In the genomic region with DNA sequence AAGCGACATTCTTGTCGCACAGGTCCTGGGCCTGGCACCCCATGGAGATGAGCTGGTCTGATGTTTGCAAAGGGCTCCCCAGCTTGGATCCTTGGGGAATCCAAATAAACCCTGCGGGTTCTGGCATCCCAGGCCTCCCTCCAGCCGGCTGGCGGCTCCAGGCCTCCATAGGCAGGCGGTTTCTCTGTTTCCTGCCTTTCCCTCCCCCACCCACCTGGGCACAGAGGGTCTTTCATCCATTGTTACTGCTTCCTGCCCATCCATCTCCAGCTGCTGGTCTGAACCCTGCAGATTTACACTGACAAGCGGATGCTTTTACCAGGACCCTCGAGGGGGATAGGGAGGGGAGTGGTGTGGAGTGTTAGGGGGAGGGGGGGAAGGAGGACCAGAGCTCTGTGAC, we compare ENCODE assay signal across 12 cellular contexts.
A peak's percentile ranks its signal among the peaks of the same experiment; 100 is the strongest.
DNase-seq lines count a peak whose midpoint lies in the region; ATAC-seq, FAIRE-seq and TF ChIP-seq lines count a peak whose summit lies in the region.
"Had no signal": no experiment of that assay in that cellular context is flagged by ENCODE, and none has a peak within 500 bp of the region (broad histone marks: within the 10 kb centered on the region; RNA-seq: fewer than 3 reads in every experiment).

No MANE protein-coding gene starts in this region.

- DNase-seq in DND-41 (peak; percentile 82), NCI-H2107 (lab: John Stamatoyannopoulos, UW) (peak; percentile 42), caudate nucleus (lab: John Stamatoyannopoulos, UW) (peak in 13 of 61 donors; percentile 2 to 26 (median 7)), nephron progenitor cell (peak; percentile 60), urothelium cell line (ENCODE audit: low spot score) (no peak), AML-193 (lab: John Stamatoyannopoulos, UW) (no peak)

- H3K79me2 ChIP-seq in DND-41 (ENCODE audit: insufficient read depth, low read length): no peaks in the 10 kb centered on the region

- H3K27me3 Mint-ChIP-seq in nephron progenitor cell (ENCODE audit: low read depth, poor library complexity): no peaks in the 10 kb centered on the region
- H3K27me3 Mint-ChIP-seq: stimulated activated naive CD8-positive, alpha-beta T cell treated with anti-CD3 and anti-CD28 coated beads, Interleukin-15, Interleukin-2, amounts not matched to agents 100 ng/mL and 50 ng/mL, for 24 hours had no signal

- H3K9me3 ChIP-seq in DND-41 (ENCODE audit: insufficient read depth, low read length, severe bottlenecking): no peaks in the 10 kb centered on the region
- H3K9me3 ChIP-seq: neutrophil had no signal

- H3K27ac Mint-ChIP-seq in nephron progenitor cell: peak overlapping the region; percentile 95

- H3K4me3 ChIP-seq in DND-41 (ENCODE audit: low read depth in 1 of 2, low read length in 2 of 2): no peak overlapping the region

- H3K4me2 ChIP-seq in DND-41 (ENCODE audit: insufficient read depth, low read length): no peak overlapping the region

- ATAC-seq in DND-41 (ENCODE audit: insufficient read depth, low read depth): peak; percentile 43
- ATAC-seq in HG03095 (IDR thresholded peaks at IDR 0.05; ENCODE audit: unreplicated experiment): no peak
- ATAC-seq in GM21390 (IDR thresholded peaks at IDR 0.05; ENCODE audit: unreplicated experiment): no peak

- peak overlapping the region; percentile 73 for H3K27ac ChIP-seq in DND-41 (ENCODE audit: low read length)
- H3K27ac ChIP-seq in caudate nucleus (ENCODE audit: low read depth, low read length): peak overlapping the region; percentile 54
- H3K27ac ChIP-seq: neutrophil had no signal

- no peak overlapping the region for H3K9ac ChIP-seq in DND-41 (ENCODE audit: low read depth, low read length)

- no peaks in the 10 kb centered on the region for H3K9me3 Mint-ChIP-seq in nephron progenitor cell
- H3K9me3 Mint-ChIP-seq: stimulated activated naive CD8-positive, alpha-beta T cell treated with anti-CD3 and anti-CD28 coated beads, Interleukin-15, Interleukin-2, amounts not matched to agents 100 ng/mL and 50 ng/mL, for 24 hours had no signal

- H3K36me3 ChIP-seq in DND-41 (ENCODE audit: insufficient read depth, low read length): no peaks in the 10 kb centered on the region
- H3K36me3 ChIP-seq: neutrophil had no signal

- H3K36me3 Mint-ChIP-seq in nephron progenitor cell (ENCODE audit: low read depth): no peaks in the 10 kb centered on the region

- no peak overlapping the region for H3K4me3 Mint-ChIP-seq in nephron progenitor cell
- H3K4me3 Mint-ChIP-seq: stimulated activated naive CD8-positive, alpha-beta T cell treated with anti-CD3 and anti-CD28 coated beads, Interleukin-15, Interleukin-2, amounts not matched to agents 100 ng/mL and 50 ng/mL, for 24 hours had no signal

- no peak for TF ChIP-seq CTCF in DND-41 (IDR thresholded peaks at IDR 0.05; ENCODE audit: borderline replicate concordance, extremely low read depth, low read length, poor library complexity, severe bottlenecking)
- TF ChIP-seq CTCF in nephron progenitor cell (IDR thresholded peaks at IDR 0.05): no peak

- H3K4me1 ChIP-seq in DND-41 (ENCODE audit: insufficient read depth, low read length): peaks cover 60% of the 10 kb centered on the region

- H3K27me3 ChIP-seq in DND-41 (ENCODE audit: insufficient read depth, low read length, poor library complexity): no peaks in the 10 kb centered on the region

- no peaks in the 10 kb centered on the region for H4K20me1 ChIP-seq in DND-41 (ENCODE audit: insufficient read depth, low read length)

- no peak for FAIRE-seq in urothelium cell line (lab: Jason Lieb, UNC)
- FAIRE-seq: endothelial cell of umbilical vein, GM12892 had no signal

- H3K4me1 Mint-ChIP-seq in nephron progenitor cell: peaks cover 87% of the 10 kb centered on the region

- no peak overlapping the region for H2AFZ ChIP-seq in DND-41 (ENCODE audit: low read depth, low read length)

Comparison
In these comparisons a context has a peak if more than half of its experiments do, and no peak if none do; other contexts are left out.
1. DNase-seq: peak in DND-41 (single experiment), NCI-H2107 (single experiment) and nephron progenitor cell (single experiment); none in urothelium cell line (single experiment) and AML-193 (0 of 2).